In the genomic region with DNA sequence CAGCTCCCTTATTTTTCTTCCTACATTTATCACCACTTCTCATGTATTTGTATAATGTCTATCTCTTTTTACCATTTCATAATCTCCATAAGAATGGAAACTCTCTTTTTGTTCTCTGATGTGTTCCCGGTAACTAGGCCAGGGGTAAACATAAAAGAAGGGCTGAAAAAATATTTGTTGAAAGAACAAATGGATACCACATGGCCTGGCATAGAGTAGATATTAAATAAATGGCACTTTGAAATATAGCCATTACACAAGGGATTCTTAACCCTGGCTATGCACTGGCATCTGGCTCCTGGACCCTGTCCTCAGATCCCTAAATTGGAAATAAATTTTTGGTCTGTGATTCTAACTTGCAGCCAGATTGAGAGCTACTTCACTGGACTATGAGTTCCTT, we compare ENCODE assay signal across 1 cellular context.
TF ChIP-seq lines count a peak whose summit lies in the region.

No MANE protein-coding gene starts in this region.

TF ChIP-seq in K562, 482 proteins besides CTCF, POLR2A, EP300 and RAD21 (continued from another document):
- TF ChIP-seq, protein P1, sequence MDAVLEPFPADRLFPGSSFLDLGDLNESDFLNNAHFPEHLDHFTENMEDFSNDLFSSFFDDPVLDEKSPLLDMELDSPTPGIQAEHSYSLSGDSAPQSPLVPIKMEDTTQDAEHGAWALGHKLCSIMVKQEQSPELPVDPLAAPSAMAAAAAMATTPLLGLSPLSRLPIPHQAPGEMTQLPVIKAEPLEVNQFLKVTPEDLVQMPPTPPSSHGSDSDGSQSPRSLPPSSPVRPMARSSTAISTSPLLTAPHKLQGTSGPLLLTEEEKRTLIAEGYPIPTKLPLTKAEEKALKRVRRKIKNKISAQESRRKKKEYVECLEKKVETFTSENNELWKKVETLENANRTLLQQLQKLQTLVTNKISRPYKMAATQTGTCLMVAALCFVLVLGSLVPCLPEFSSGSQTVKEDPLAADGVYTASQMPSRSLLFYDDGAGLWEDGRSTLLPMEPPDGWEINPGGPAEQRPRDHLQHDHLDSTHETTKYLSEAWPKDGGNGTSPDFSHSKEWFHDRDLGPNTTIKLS (IDR thresholded peaks at IDR 0.05; ENCODE audit: borderline replicate concordance, low read depth): 0 out of 2 replicates have a peak, but pooled peaks have one; percentile 4
- TF ChIP-seq RBM15 (IDR thresholded peaks at IDR 0.05; ENCODE audit: insufficient read depth, low read length) (no peak), JUNB (CRISPR knock-in tag; conservative IDR thresholded peaks at IDR 0.05) (no peak)
TF ChIP-seq in K562: peak in this region for 2.
